In genomic region chr20:38418509-38419204, GRCh38 we compare ENCODE assay signal across 12 cellular contexts. TPM values are rescaled to one million over a fixed set of nuclear protein-coding genes. Genes with fewer than 3 reads are reported as not detected.
DNase-seq lines count a peak whose midpoint lies in the region; ATAC-seq and TF ChIP-seq lines count a peak whose summit lies in the region.
"Had no signal": no experiment of that assay in that cellular context is flagged by ENCODE, and none has a peak within 500 bp of the region (broad histone marks: within the 10 kb centered on the region; RNA-seq: fewer than 3 reads in every experiment).

No MANE protein-coding gene starts in this region.

- peak; percentile 61 for DNase-seq in AG10803 (ENCODE audit: low read depth)
- DNase-seq in LHCN-M2 (ENCODE audit: low read depth), result peak; percentile 55
- peak; percentile 39 for DNase-seq in choroid plexus epithelial cell (ENCODE audit: low read depth)
- DNase-seq in mesenteric fat pad (ENCODE audit: low spot score), result peak; percentile 20
- no peak for DNase-seq in stimulated activated naive CD4-positive, alpha-beta T cell treated with Interleukin-2 at 50 U/mL for 16 hours (lab: John Stamatoyannopoulos, UW)
- no peak for DNase-seq in putamen (ENCODE audit: low spot score)
- no peak for DNase-seq in NCI-H187 treated with DMSO at 0.1 percent for 48 hours (lab: John Stamatoyannopoulos, UW)
- DNase-seq: activated T-cell treated with anti-CD3 and anti-CD28 coated beads for 4 hours, Calu3, Kasumi-1, SHP77 had no signal

- TF ChIP-seq CTCF in AG10803 (conservative IDR thresholded peaks at IDR 0.05; ENCODE audit: low read length) (no peak), choroid plexus epithelial cell (conservative IDR thresholded peaks at IDR 0.05; ENCODE audit: low read depth, low read length) (no peak)

- no peak overlapping the region for H3K4me3 ChIP-seq in AG10803 (ENCODE audit: low read length)
- H3K4me3 ChIP-seq in choroid plexus epithelial cell (ENCODE audit: low read depth, low read length), result no peak overlapping the region

- ATAC-seq in HG03025 (IDR thresholded peaks at IDR 0.05; ENCODE audit: low FRiP score, unreplicated experiment), result no peak

RNA-seq across cellular contexts. Expression of gene SNHG17, which starts 16.5 kb away (rescaled TPM):
- total RNA-seq in LHCN-M2 (2014; rRNA removed), result 5.6 and 6.7 TPM in 2 replicates
- 16.3 TPM for polyA plus RNA-seq in LHCN-M2 (2012)
- total RNA-seq in mesenteric fat pad, result 63.9 TPM

RNA-seq across cellular contexts. Expression of gene RALGAPB, which starts 54.0 kb away (rescaled TPM):
- total RNA-seq in LHCN-M2 (2014; rRNA removed) (18.0 and 21.4 TPM in 2 replicates), mesenteric fat pad (29.7 TPM)
- polyA plus RNA-seq in LHCN-M2 (2012), result 8.4 TPM

Comparison
In these comparisons a context has a peak if more than half of its experiments do, and no peak if none do; other contexts are left out.
1. DNase-seq: peak in AG10803 (single experiment), LHCN-M2 (single experiment), choroid plexus epithelial cell (single experiment) and mesenteric fat pad (single experiment); none in stimulated activated naive CD4-positive, alpha-beta T cell treated with Interleukin-2 at 50 U/mL for 16 hours (single experiment), putamen (single experiment) and NCI-H187 treated with DMSO at 0.1 percent for 48 hours (single experiment).